ENCODE assay signal across 12 cellular contexts in genomic region chr2:172169611-172170010, GRCh38.
DNase-seq lines count a peak whose midpoint lies in the region; ATAC-seq and TF ChIP-seq lines count a peak whose summit lies in the region.
"Had no signal": no experiment of that assay in that cellular context is flagged by ENCODE, and none has a peak within 500 bp of the region (broad histone marks: within the 10 kb centered on the region; RNA-seq: fewer than 3 reads in every experiment).

No MANE protein-coding gene starts in this region.

- H3K4me3 ChIP-seq in AG10803 (ENCODE audit: low read length) (no peak overlapping the region), GM23248 (no peak overlapping the region), transverse colon (no peak overlapping the region)
- H3K4me3 ChIP-seq: BLaER1 treated with 17β-estradiol and CSF1 and Interleukin-3, amounts not matched to agents 10 nM and 100 nM; HAP-1 had no signal

- no peak for TF ChIP-seq EP300 in transverse colon (IDR thresholded peaks at IDR 0.05; ENCODE audit: low read depth)

- H3K36me3 ChIP-seq in GM23248 (ENCODE audit: low read depth) (no peaks in the 10 kb centered on the region), transverse colon (no peaks in the 10 kb centered on the region)
- H3K36me3 ChIP-seq: BLaER1 treated with 17β-estradiol and CSF1 and Interleukin-3, amounts not matched to agents 10 nM and 100 nM; HAP-1 had no signal

- H4K20me1 ChIP-seq in GM23248 (ENCODE audit: insufficient read depth): no peaks in the 10 kb centered on the region

- peak; percentile 19 for ATAC-seq in left colon
- no peak for ATAC-seq in HG02763 (IDR thresholded peaks at IDR 0.05; ENCODE audit: unreplicated experiment)
- ATAC-seq: CD8-positive, alpha-beta T cell had no signal

- H3K27ac ChIP-seq in GM23248: no peak overlapping the region
- H3K27ac ChIP-seq in transverse colon: peak overlapping the region; percentile 20 to 69 (median 52)
- H3K27ac ChIP-seq: BLaER1 treated with 17β-estradiol and CSF1 and Interleukin-3, amounts not matched to agents 10 nM and 100 nM had no signal

- no peak overlapping the region for H3K4me2 ChIP-seq in GM23248 (ENCODE audit: unreplicated experiment)

- H3F3A ChIP-seq in GM23248 (ENCODE audit: insufficient read depth): 0 out of 2 replicates have a peak, but pooled peaks cover 4% of the 10 kb centered on the region

- in situ Hi-C loops in GM23248 (cut with MboI): loop anchor here (5.0 to 25.0 kb wide), 2 partner anchors 298 to 543 kb away; no protein-coding TSS in a partner anchor
- in situ Hi-C loops in transverse colon (cut with MboI; ENCODE audit: low pct_ligation_motif_present in 1 of 4, low pct_unique_long_range_greater_than_20kb in 1 of 4, low sequenced_read_pairs in 3 of 4): loop anchor here (5.0 to 10.0 kb wide), 2 partner anchors 295 to 298 kb away; no protein-coding TSS in a partner anchor

- no peak overlapping the region for H2AFZ ChIP-seq in GM23248

- H3K4me1 ChIP-seq in GM23248 (ENCODE audit: insufficient read depth) (peaks cover 6% of the 10 kb centered on the region; the same call in 1 of the 2 replicates), transverse colon (peaks cover 0 to 53% (median 29%) of the 10 kb centered on the region in 4 donors)

- H3K9me3 ChIP-seq in GM23248 (ENCODE audit: low read depth) (no peaks in the 10 kb centered on the region), transverse colon (no peaks in the 10 kb centered on the region)
- H3K9me3 ChIP-seq: HAP-1 had no signal

- no peaks in the 10 kb centered on the region for H3K79me2 ChIP-seq in GM23248 (ENCODE audit: insufficient read depth)

- no peak overlapping the region for H3K9ac ChIP-seq in GM23248
- H3K9ac ChIP-seq: BLaER1 treated with 17β-estradiol and CSF1 and Interleukin-3, amounts not matched to agents 10 nM and 100 nM had no signal

- H3K27me3 ChIP-seq in GM23248 (replicated peaks; ENCODE audit: insufficient read depth) (no peaks in the 10 kb centered on the region), transverse colon (peaks cover 13% of the 10 kb centered on the region)

- intact Hi-C loops in left colon (cut with DNase I, micrococcal nuclease) (loop anchor here in 1 of 2 donors (10.0 kb wide), 1 partner anchor 295 kb away; no protein-coding TSS in a partner anchor), transverse colon (cut with DNase I; ENCODE audit: low total_unique reads) (no loop called here)

- H3K9me2 ChIP-seq in GM23248 (ENCODE audit: insufficient read depth): no peaks in the 10 kb centered on the region

- no peak for TF ChIP-seq POLR2A in transverse colon (IDR thresholded peaks at IDR 0.05)

- TF ChIP-seq CTCF in AG10803 (conservative IDR thresholded peaks at IDR 0.05; ENCODE audit: low read length) (no peak), transverse colon (IDR thresholded peaks at IDR 0.05) (no peak)

- DNase-seq in AG10803 (ENCODE audit: low read depth) (peak; percentile 45), GM23248 (peak; percentile 12), left colon (peak in 1 of 2 donors; percentile 24), transverse colon (peak; percentile 35), T-helper 1 cell (no peak), NCI-H1417 (lab: John Stamatoyannopoulos, UW) (no peak)
- DNase-seq: 8988T; Calu3; CD8-positive, alpha-beta T cell had no signal

Comparison
In these comparisons a context has a peak if more than half of its experiments do, and no peak if none do; other contexts are left out.
1. DNase-seq: peak in AG10803 (single experiment), GM23248 (single experiment) and transverse colon (single experiment); none in T-helper 1 cell (0 of 5) and NCI-H1417 (0 of 3).